ENCODE assay signal across 10 cellular contexts in the genomic region with DNA sequence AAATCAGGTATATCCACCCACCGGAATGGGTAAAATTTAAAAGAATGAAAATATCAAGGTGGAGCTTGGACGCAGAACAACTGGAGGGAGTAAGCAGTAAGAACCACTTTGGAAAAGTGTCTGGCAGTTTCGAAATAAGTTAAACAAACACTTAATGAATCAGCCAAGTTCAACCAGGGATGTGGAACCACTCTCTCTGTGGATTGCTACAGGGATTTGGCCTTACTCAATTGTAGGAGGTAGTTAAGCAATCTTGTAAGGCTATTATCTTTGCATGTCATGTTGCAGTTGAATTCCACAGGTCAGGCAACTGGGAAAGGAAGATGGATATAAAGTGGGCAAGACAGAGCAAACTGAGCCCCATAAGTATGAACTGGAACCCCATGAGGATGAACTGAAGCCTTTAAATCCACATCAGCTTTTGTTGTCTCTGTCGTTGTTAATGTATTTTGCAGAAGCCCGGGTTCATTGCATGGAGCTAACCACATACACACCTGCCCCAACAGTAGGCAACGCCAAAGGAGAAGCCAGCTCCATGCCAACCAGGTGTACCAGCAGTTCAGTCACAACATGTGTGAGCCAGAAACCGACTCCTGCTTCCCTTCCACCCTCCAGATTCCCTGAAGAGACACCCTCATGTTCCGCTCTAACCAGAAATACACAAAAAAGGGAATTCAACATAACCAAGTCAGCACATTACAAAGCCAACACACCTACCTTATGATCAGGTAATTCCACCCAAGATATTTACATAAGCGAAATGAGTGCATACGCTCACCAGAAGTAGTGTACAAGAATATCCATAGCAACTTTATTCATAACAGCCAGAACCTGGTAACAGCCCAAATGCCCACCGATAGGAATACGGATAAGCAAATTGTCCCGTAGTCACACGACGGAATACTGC. TPM values are rescaled to one million over a fixed set of nuclear protein-coding genes. Genes with fewer than 3 reads are reported as not detected.
DNase-seq lines count a peak whose midpoint lies in the region; ATAC-seq, FAIRE-seq and TF ChIP-seq lines count a peak whose summit lies in the region.
"Had no signal": no experiment of that assay in that cellular context is flagged by ENCODE, and none has a peak within 500 bp of the region (broad histone marks: within the 10 kb centered on the region; RNA-seq: fewer than 3 reads in every experiment).

No MANE protein-coding gene starts in this region.

- H3K4me1 ChIP-seq in thyroid gland, result peaks cover 68 to 74% of the 10 kb centered on the region in 2 donors

- TF ChIP-seq CTCF in thyroid gland (IDR thresholded peaks at IDR 0.05), result no peak

- ATAC-seq in left cardiac atrium (peak; percentile 81 to 86), GM21515 (IDR thresholded peaks at IDR 0.05; ENCODE audit: unreplicated experiment) (no peak), GM21526 (IDR thresholded peaks at IDR 0.05; ENCODE audit: low FRiP score, unreplicated experiment) (no peak)

- no peaks in the 10 kb centered on the region for H3K27me3 ChIP-seq in thyroid gland

- 58 to 61% methylated on average over 15 of the region's 15 CpGs for WGBS in thyroid gland, 2 donors

- intact Hi-C loops in left cardiac atrium (cut with DNase I) (no loop called here), thyroid gland (cut with DNase I) (no loop called here)

- H3K36me3 ChIP-seq in thyroid gland, result no peaks in the 10 kb centered on the region

- no peak for TF ChIP-seq POLR2A in thyroid gland (IDR thresholded peaks at IDR 0.05)

- H3K4me3 ChIP-seq in thyroid gland (replicated peaks in 1 of 3), result no peak overlapping the region

- H3K9me3 ChIP-seq in thyroid gland, result no peaks in the 10 kb centered on the region

- DNase-seq in NCI-H2107 treated with DMSO at 0.1 percent for 48 hours (lab: John Stamatoyannopoulos, UW; ENCODE audit: unreplicated experiment) (peak; percentile 30), NCI-H2107 (lab: John Stamatoyannopoulos, UW) (no peak), SKM-1 (lab: John Stamatoyannopoulos, UW; ENCODE audit: unreplicated experiment) (peak; percentile 80), left cardiac atrium (no peak), thyroid gland (peak; percentile 40 to 49), frontal cortex (ENCODE audit: low spot score in 2 of 2) (no peak)

- H3K27ac ChIP-seq in thyroid gland, result peak overlapping the region; percentile 78 to 89 (median 89)

- no peak for FAIRE-seq in frontal cortex (lab: Jason Lieb, UNC)
- FAIRE-seq: A204.1 had no signal

RNA-seq across cellular contexts. Expression of gene SLC43A3, which starts 8.0 kb away (rescaled TPM):
- total RNA-seq in left cardiac atrium, result 10 to 100 TPM; 39.3 to 46.7 TPM
- 100 to 1,000 TPM; 124 to 321 (median 218) TPM for total RNA-seq in thyroid gland
- total RNA-seq in frontal cortex, result 4.1 TPM

RNA-seq across cellular contexts. Expression of gene RTN4RL2, which starts 25.4 kb away (rescaled TPM):
- total RNA-seq in left cardiac atrium (1 to 10 TPM; 1.9 to 2.4 TPM), thyroid gland (10 to 100 TPM; 11.2 to 27.6 (median 17.1) TPM), frontal cortex (0.41 TPM)

RNA-seq across cellular contexts. Expression of gene PRG2, which starts 44.4 kb away (rescaled TPM):
- total RNA-seq in left cardiac atrium, result not detected
- total RNA-seq in thyroid gland, result under 1 TPM in 3 of 4 donors, not detected in 1; 0.22 to 0.94 (median 0.71) TPM
- total RNA-seq in frontal cortex, result not detected
- total RNA-seq: lung microvascular endothelial cell had no signal

RNA-seq across cellular contexts. Expression of gene PRG3, which starts 53.9 kb away (rescaled TPM):
- total RNA-seq in left cardiac atrium (not detected), thyroid gland (not detected), frontal cortex (not detected)
- total RNA-seq: lung microvascular endothelial cell had no signal

Comparison
In these comparisons a context has a peak if more than half of its experiments do, and no peak if none do; other contexts are left out.
1. DNase-seq: peak in NCI-H2107 treated with DMSO at 0.1 percent for 48 hours (single experiment), SKM-1 (single experiment) and thyroid gland (2 of 2); none in NCI-H2107 (single experiment), left cardiac atrium (single experiment) and frontal cortex (0 of 2).
2. ATAC-seq: peak in left cardiac atrium (2 of 2); none in GM21515 (single experiment) and GM21526 (single experiment).